12 cellular contexts compared by ENCODE assay signal in the genomic region with DNA sequence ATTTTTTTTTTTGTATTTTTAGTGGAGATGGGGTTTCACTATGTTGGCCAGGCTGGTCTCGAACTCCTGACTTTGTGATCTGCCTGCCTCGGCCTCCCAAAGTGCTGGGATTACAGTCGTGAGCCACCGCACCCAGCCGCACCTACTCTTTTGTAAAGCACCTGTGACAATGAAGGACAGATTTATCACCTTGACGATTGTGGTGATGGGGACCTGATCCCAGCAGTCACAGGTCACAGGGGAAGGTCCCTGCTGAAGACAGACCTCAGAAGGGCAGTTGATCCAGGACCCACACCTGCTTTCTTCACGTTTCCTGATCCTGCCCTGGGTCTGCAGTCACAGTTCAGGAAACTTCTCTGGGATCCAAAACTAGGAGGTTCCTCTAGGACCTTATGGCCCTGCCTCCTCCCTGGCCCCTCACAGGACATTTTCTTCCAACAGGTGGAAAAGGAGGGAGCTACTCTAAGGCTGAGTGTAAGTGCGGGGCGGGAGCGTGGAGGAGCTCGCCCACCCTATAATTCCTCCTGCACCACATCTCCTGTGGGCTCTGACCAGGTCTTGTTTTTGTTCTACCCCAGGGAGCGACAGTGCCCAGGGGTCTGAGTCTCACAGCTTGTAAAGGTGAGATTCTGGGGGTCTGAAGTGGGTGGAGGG. TPM values are rescaled to one million over a fixed set of nuclear protein-coding genes. Genes with fewer than 3 reads are reported as not detected.
A peak's percentile ranks its signal among the peaks of the same experiment; 100 is the strongest.
DNase-seq lines count a peak whose midpoint lies in the region; ATAC-seq and TF ChIP-seq lines count a peak whose summit lies in the region.
"Had no signal": no experiment of that assay in that cellular context is flagged by ENCODE, and none has a peak within 500 bp of the region (broad histone marks: within the 10 kb centered on the region; RNA-seq: fewer than 3 reads in every experiment).

No MANE protein-coding gene starts in this region.

- TF ChIP-seq CTCF in GM12864 (IDR thresholded peaks at IDR 0.05; ENCODE audit: low read depth, low read length, missing control alignments) = no peak
- TF ChIP-seq CTCF in RWPE1 (conservative IDR thresholded peaks at IDR 0.05; ENCODE audit: low read depth) = no peak
- no peak for TF ChIP-seq CTCF in esophagus muscularis mucosa (IDR thresholded peaks at IDR 0.05)

- no peak for TF ChIP-seq POLR2A in esophagus muscularis mucosa (IDR thresholded peaks at IDR 0.05; ENCODE audit: low read depth)

- POLR2A ChIA-PET in RWPE1 (lab: Yijun Ruan, JAX; ENCODE audit: low non-redundant PET) = interaction anchor here (0.6 kb wide), 1 partner anchor 167 kb away, joined by 3 read pairs; no protein-coding TSS in a partner anchor

- TF ChIP-seq EP300 in esophagus muscularis mucosa (IDR thresholded peaks at IDR 0.05) = no peak

- H3K9me3 Mint-ChIP-seq in stimulated activated effector memory CD8-positive, alpha-beta T cell treated with anti-CD3 and anti-CD28 coated beads, Interleukin-12 subunit alpha, Interleukin-12 subunit beta, amount 100 ng/mL, for 72 hours = no peaks in the 10 kb centered on the region

- 75% methylated on average over 12 of the region's 12 CpGs for WGBS in esophagus muscularis mucosa

- H3K36me3 Mint-ChIP-seq in stimulated activated effector memory CD8-positive, alpha-beta T cell treated with anti-CD3 and anti-CD28 coated beads, Interleukin-12 subunit alpha, Interleukin-12 subunit beta, amount 100 ng/mL, for 72 hours = peaks cover 70% of the 10 kb centered on the region

- no peaks in the 10 kb centered on the region for H3K27me3 ChIP-seq in esophagus muscularis mucosa

- H3K4me3 ChIP-seq in GM12864 (ENCODE audit: low read depth, low read length) = peak overlapping the region; percentile 98
- peak overlapping the region; percentile 81 to 87 (median 86) for H3K4me3 ChIP-seq in esophagus muscularis mucosa

- CTCF ChIA-PET in RWPE1 (lab: Yijun Ruan, JAX) = interaction anchor here (1.1 kb wide), 1 partner anchor 40 kb away, joined by 4 read pairs; no protein-coding TSS in a partner anchor

- peaks cover 9 to 46% (median 38%) of the 10 kb centered on the region in 4 donors for H3K36me3 ChIP-seq in esophagus muscularis mucosa

- ATAC-seq in stimulated activated effector memory CD8-positive, alpha-beta T cell treated with anti-CD3 and anti-CD28 coated beads, Interleukin-12 subunit alpha, Interleukin-12 subunit beta, amount 100 ng/mL, for 72 hours = no peak
- no peak for ATAC-seq in HG02884 (IDR thresholded peaks at IDR 0.05; ENCODE audit: unreplicated experiment)

- peak overlapping the region; percentile 98 for H3K27ac Mint-ChIP-seq in stimulated activated effector memory CD8-positive, alpha-beta T cell treated with anti-CD3 and anti-CD28 coated beads, Interleukin-12 subunit alpha, Interleukin-12 subunit beta, amount 100 ng/mL, for 72 hours

- H3K27ac ChIP-seq in RWPE1 = peak overlapping the region; percentile 17
- H3K27ac ChIP-seq in esophagus muscularis mucosa (replicated peaks in 1 of 4) = peak overlapping the region in 1 of 4 donors; percentile 97

- H3K4me1 ChIP-seq in esophagus muscularis mucosa = peaks cover 31 to 41% (median 34%) of the 10 kb centered on the region in 4 donors

- DNase-seq in GM12864 (ENCODE audit: low read depth) (no peak), RWPE1 (ENCODE audit: low spot score) (no peak), esophagus muscularis mucosa (ENCODE audit: extremely low spot score) (no peak), cerebellar nuclear complex (lab: John Stamatoyannopoulos, UW) (no peak), NCI-H2171 treated with DMSO at 0.1 percent for 48 hours (lab: John Stamatoyannopoulos, UW) (no peak), activated gamma-delta T cell (lab: John Stamatoyannopoulos, UW) (no peak)
- DNase-seq in stimulated activated effector memory CD8-positive, alpha-beta T cell treated with anti-CD3 and anti-CD28 coated beads, Interleukin-12 subunit alpha, Interleukin-12 subunit beta, amount 100 ng/mL, for 72 hours (ENCODE audit: low spot score in 2 of 2) = peak in 1 of 2 donors; percentile 53
- DNase-seq: cortex of kidney; glutamatergic neuron; NCI-H1105 treated with DMSO at 0.1 percent for 48 hours; stimulated activated naive CD4-positive, alpha-beta T cell treated with Interleukin-2 at 50 U/mL for 16 hours had no signal

- H3K4me1 Mint-ChIP-seq in stimulated activated effector memory CD8-positive, alpha-beta T cell treated with anti-CD3 and anti-CD28 coated beads, Interleukin-12 subunit alpha, Interleukin-12 subunit beta, amount 100 ng/mL, for 72 hours = peaks cover 80% of the 10 kb centered on the region

- peak overlapping the region; percentile 96 for H3K4me3 Mint-ChIP-seq in stimulated activated effector memory CD8-positive, alpha-beta T cell treated with anti-CD3 and anti-CD28 coated beads, Interleukin-12 subunit alpha, Interleukin-12 subunit beta, amount 100 ng/mL, for 72 hours

- no peaks in the 10 kb centered on the region for H3K9me3 ChIP-seq in esophagus muscularis mucosa

- intact Hi-C loops in esophagus muscularis mucosa (cut with DNase I) = no loop called here

RNA-seq across cellular contexts. Expression of gene HLA-E, which starts 2.8 kb away (rescaled TPM):
- 100 to 1,000 TPM; 294 to 649 (median 523) TPM for total RNA-seq in esophagus muscularis mucosa
